Comparison of ENCODE assay signal across 6 cellular contexts in genomic region chr4:42395595-42395994, GRCh38. TPM values are rescaled to one million over a fixed set of nuclear protein-coding genes. Genes with fewer than 3 reads are reported as not detected.
"Had no signal": no experiment of that assay in that cellular context is flagged by ENCODE, and none has a peak within 500 bp of the region (broad histone marks: within the 10 kb centered on the region; RNA-seq: fewer than 3 reads in every experiment).

No MANE protein-coding gene starts in this region.

- H3K4me3 ChIP-seq: GM23248 had no signal

- H2AFZ ChIP-seq: GM23248 had no signal

- H3K27ac Mint-ChIP-seq: H9, IgD-negative memory B cell had no signal

- DNase-seq: GM23248, H9, HCEC 1CT, KBM-7 had no signal

- H3K27ac ChIP-seq: GM23248 had no signal

- H3K9me3 Mint-ChIP-seq: H9, IgD-negative memory B cell had no signal

RNA-seq across cellular contexts. Expression of gene SHISA3, which starts 1.7 kb away (rescaled TPM):
- total RNA-seq: HT-29 had no signal
